ENCODE assay signal across 38 cellular contexts in the genomic region with DNA sequence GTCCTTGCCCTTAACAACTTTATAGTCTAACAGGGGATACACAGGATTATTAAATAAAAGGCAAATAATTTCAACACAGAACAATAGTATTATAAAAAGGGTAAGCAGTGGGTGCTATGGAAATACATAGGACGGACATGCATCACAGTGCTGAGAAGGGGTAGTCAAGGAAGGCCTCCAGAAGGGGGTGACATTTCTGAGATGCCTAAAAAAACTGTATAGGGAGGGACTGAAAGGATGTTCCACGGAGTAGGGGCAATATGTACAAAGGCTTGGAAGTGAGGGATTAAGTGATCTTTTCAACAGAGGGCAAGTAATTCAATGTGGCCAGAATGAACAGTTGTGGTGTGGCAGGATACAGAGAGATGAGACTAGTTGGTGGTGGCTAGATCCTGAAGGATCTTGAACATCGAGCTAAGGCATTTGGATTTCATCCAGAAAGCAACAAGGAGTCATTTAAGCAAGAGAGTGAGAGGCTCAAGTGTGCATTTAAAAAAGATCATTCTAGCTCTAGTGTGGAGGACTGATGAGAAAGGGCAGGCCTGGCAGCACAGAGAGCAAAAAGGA.
"Had no signal": no experiment of that assay in that cellular context is flagged by ENCODE, and none has a peak within 500 bp of the region (broad histone marks: within the 10 kb centered on the region; RNA-seq: fewer than 3 reads in every experiment).

No MANE protein-coding gene starts in this region.

- H3K36me3 ChIP-seq: adrenal gland, breast epithelium, cardiac muscle cell, colonic mucosa, esophagus squamous epithelium, gastroesophageal sphincter, WERI-Rb-1 had no signal

- ATAC-seq: activated CD4-positive, alpha-beta T cell treated with anti-CD3 and anti-CD28 coated beads for 36 hours; activated CD8-positive, alpha-beta memory T cell treated with anti-CD3 and anti-CD28 coated beads, Interleukin-2, amount 10 ng/mL, durations not matched to agents 7 days and 5 days; activated CD8-positive, alpha-beta T cell treated with anti-CD3 and anti-CD28 coated beads, Interleukin-2, amount 10 ng/mL, durations not matched to agents 7 days and 5 days; activated naive CD8-positive, alpha-beta T cell treated with anti-CD3 and anti-CD28 coated beads, Interleukin-2, amount 50 U/mL, for 24 hours; gastroesophageal sphincter; T-helper 17 cell had no signal

- H3K36me3 Mint-ChIP-seq: activated CD4-positive, alpha-beta memory T cell treated with anti-CD3 and anti-CD28 coated beads for 36 hours; activated CD8-positive, alpha-beta memory T cell treated with anti-CD3 and anti-CD28 coated beads, Interleukin-2, amount 10 ng/mL, durations not matched to agents 7 days and 5 days; activated naive CD4-positive, alpha-beta T cell treated with anti-CD3 and anti-CD28 coated beads, Interleukin-2, amount 50 U/mL, for 24 hours; activated naive CD8-positive, alpha-beta T cell treated with anti-CD3 and anti-CD28 coated beads for 36 hours; brain had no signal

- H3K27me3 ChIP-seq: adrenal gland, breast epithelium, colonic mucosa, esophagus squamous epithelium, gastroesophageal sphincter had no signal

- H3K4me1 ChIP-seq: breast epithelium, colonic mucosa, esophagus squamous epithelium, gastroesophageal sphincter had no signal

- H3K9me3 ChIP-seq: adrenal gland, breast epithelium, colonic mucosa, esophagus squamous epithelium, gastroesophageal sphincter had no signal

- H3K4me3 Mint-ChIP-seq: activated CD4-positive, alpha-beta memory T cell treated with anti-CD3 and anti-CD28 coated beads for 36 hours; activated CD4-positive, alpha-beta T cell treated with anti-CD3 and anti-CD28 coated beads for 36 hours; activated CD4-positive, alpha-beta T cell treated with anti-CD3 and anti-CD28 coated beads, Interleukin-2, amount 10 ng/mL, durations not matched to agents 24 days and 14 days; activated CD8-positive, alpha-beta memory T cell treated with anti-CD3 and anti-CD28 coated beads, Interleukin-2, amount 10 ng/mL, durations not matched to agents 7 days and 5 days; activated CD8-positive, alpha-beta T cell treated with anti-CD3 and anti-CD28 coated beads, Interleukin-2, amount 10 ng/mL, durations not matched to agents 7 days and 5 days; activated naive CD4-positive, alpha-beta T cell treated with anti-CD3 and anti-CD28 coated beads for 36 hours; activated naive CD4-positive, alpha-beta T cell treated with anti-CD3 and anti-CD28 coated beads, Interleukin-2, amount 50 U/mL, for 24 hours; activated naive CD8-positive, alpha-beta T cell treated with anti-CD3 and anti-CD28 coated beads for 36 hours; activated naive CD8-positive, alpha-beta T cell treated with anti-CD3 and anti-CD28 coated beads, Interleukin-2, amount 50 U/mL, for 24 hours; activated T-helper 1 cell treated with anti-CD3 and anti-CD28 coated beads, Interleukin-12 subunit alpha, Interleukin-12 subunit beta, Interleukin-2, Interleukin-4 antibody, amounts not matched to agents 30 ng/mL and 10 ng/mL and 1 ng/mL, durations not matched to agents 14 hours and 24 hours and 36 hours; brain; T-helper 17 cell; T-helper 2 cell treated with Interferon-gamma antibody and Interleukin-4, amounts not matched to agents 5 μg/mL and 100 μg/mL, for 36 hours had no signal

- DNase-seq: activated CD4-positive, alpha-beta memory T cell treated with anti-CD3 and anti-CD28 coated beads for 36 hours; activated CD4-positive, alpha-beta T cell treated with anti-CD3 and anti-CD28 coated beads for 36 hours; activated CD4-positive, alpha-beta T cell treated with anti-CD3 and anti-CD28 coated beads, Interleukin-2, amount 10 ng/mL, durations not matched to agents 24 days and 14 days; activated CD4-positive, CD25-positive, alpha-beta regulatory T cell; activated CD4-positive, CD25-positive, alpha-beta regulatory T cell treated with anti-CD3 and anti-CD28 coated beads, Interleukin-2, amount 50 U/mL, for 72 hours; activated CD8-positive, alpha-beta memory T cell treated with anti-CD3 and anti-CD28 coated beads, Interleukin-2, amount 10 ng/mL, durations not matched to agents 7 days and 5 days; activated CD8-positive, alpha-beta memory T cell treated with anti-CD3 and anti-CD28 coated beads, Interleukin-2, amount 50 U/mL, for 4 hours; activated CD8-positive, alpha-beta T cell treated with anti-CD3 and anti-CD28 coated beads, Interleukin-2, amount 10 ng/mL, durations not matched to agents 7 days and 5 days; activated effector memory CD4-positive, alpha-beta T cell treated with anti-CD3 and anti-CD28 coated beads, Interleukin-2, amount 50 U/mL, for 16 hours; activated naive CD4-positive, alpha-beta T cell treated with anti-CD3 and anti-CD28 coated beads for 36 hours; activated naive CD8-positive, alpha-beta T cell treated with anti-CD3 and anti-CD28 coated beads for 36 hours; activated naive CD8-positive, alpha-beta T cell treated with anti-CD3 and anti-CD28 coated beads, Interleukin-2, amount 50 U/mL, for 24 hours; activated T-cell treated with anti-CD3 and anti-CD28 coated beads, Interleukin-2, amount 50 U/mL, for 1 hour; activated T-cell treated with anti-CD3 and anti-CD28 coated beads, Interleukin-2, amount 50 U/mL, for 48 hours; adrenal gland; amygdala; aorta; central memory CD4-positive, alpha-beta T cell; cerebellar nuclear complex; colonic mucosa; effector CD8-positive, alpha-beta T cell; esophagus squamous epithelium; foreskin melanocyte; T-helper 1 cell; T-helper 17 cell; T1000; WERI-Rb-1 had no signal

- H3K27ac ChIP-seq: adrenal gland, breast epithelium, cardiac muscle cell, colonic mucosa, epithelial cell of prostate, esophagus squamous epithelium, gastroesophageal sphincter, WERI-Rb-1 had no signal

- H3K27ac Mint-ChIP-seq: activated CD4-positive, alpha-beta memory T cell treated with anti-CD3 and anti-CD28 coated beads for 36 hours; activated CD4-positive, alpha-beta T cell treated with anti-CD3 and anti-CD28 coated beads for 36 hours; activated CD4-positive, alpha-beta T cell treated with anti-CD3 and anti-CD28 coated beads, Interleukin-2, amount 10 ng/mL, durations not matched to agents 24 days and 14 days; activated CD8-positive, alpha-beta memory T cell treated with anti-CD3 and anti-CD28 coated beads, Interleukin-2, amount 10 ng/mL, durations not matched to agents 7 days and 5 days; activated CD8-positive, alpha-beta T cell treated with anti-CD3 and anti-CD28 coated beads, Interleukin-2, amount 10 ng/mL, durations not matched to agents 7 days and 5 days; activated naive CD4-positive, alpha-beta T cell treated with anti-CD3 and anti-CD28 coated beads for 36 hours; activated naive CD4-positive, alpha-beta T cell treated with anti-CD3 and anti-CD28 coated beads, Interleukin-2, amount 50 U/mL, for 24 hours; activated naive CD8-positive, alpha-beta T cell treated with anti-CD3 and anti-CD28 coated beads for 36 hours; activated naive CD8-positive, alpha-beta T cell treated with anti-CD3 and anti-CD28 coated beads, Interleukin-2, amount 50 U/mL, for 24 hours; activated T-helper 1 cell treated with anti-CD3 and anti-CD28 coated beads, Interleukin-12 subunit alpha, Interleukin-12 subunit beta, Interleukin-2, Interleukin-4 antibody, amounts not matched to agents 30 ng/mL and 10 ng/mL and 1 ng/mL, durations not matched to agents 14 hours and 24 hours and 36 hours; activated T-helper 2 cell treated with anti-CD3 and anti-CD28 coated beads, Interferon-gamma antibody, Interleukin-2, Interleukin-4, amounts not matched to agents 10 μg/mL and 5 μg/mL and 100 μg/mL, durations not matched to agents 14 hours and 24 hours and 36 hours; brain; T-helper 17 cell; T-helper 2 cell treated with Interferon-gamma antibody and Interleukin-4, amounts not matched to agents 5 μg/mL and 100 μg/mL, for 36 hours had no signal

- FAIRE-seq: endometrium, endothelial cell of umbilical vein had no signal

- H3K4me3 ChIP-seq: adrenal gland, breast epithelium, cardiac muscle cell, colonic mucosa, esophagus squamous epithelium, gastroesophageal sphincter had no signal

- H3K9me3 Mint-ChIP-seq: activated CD4-positive, alpha-beta memory T cell treated with anti-CD3 and anti-CD28 coated beads for 36 hours; activated CD4-positive, alpha-beta T cell treated with anti-CD3 and anti-CD28 coated beads, Interleukin-2, amount 10 ng/mL, durations not matched to agents 24 days and 14 days; activated naive CD4-positive, alpha-beta T cell treated with anti-CD3 and anti-CD28 coated beads for 36 hours; activated naive CD4-positive, alpha-beta T cell treated with anti-CD3 and anti-CD28 coated beads, Interleukin-2, amount 50 U/mL, for 24 hours; activated naive CD8-positive, alpha-beta T cell treated with anti-CD3 and anti-CD28 coated beads for 36 hours; activated naive CD8-positive, alpha-beta T cell treated with anti-CD3 and anti-CD28 coated beads, Interleukin-2, amount 50 U/mL, for 24 hours; activated T-helper 1 cell treated with anti-CD3 and anti-CD28 coated beads, Interleukin-12 subunit alpha, Interleukin-12 subunit beta, Interleukin-2, Interleukin-4 antibody, amounts not matched to agents 30 ng/mL and 10 ng/mL and 1 ng/mL, durations not matched to agents 14 hours and 24 hours and 36 hours; activated T-helper 2 cell treated with anti-CD3 and anti-CD28 coated beads, Interferon-gamma antibody, Interleukin-2, Interleukin-4, amounts not matched to agents 10 μg/mL and 5 μg/mL and 100 μg/mL, durations not matched to agents 14 hours and 24 hours and 36 hours; brain; T-helper 2 cell treated with Interferon-gamma antibody and Interleukin-4, amounts not matched to agents 5 μg/mL and 100 μg/mL, for 36 hours had no signal

- H3K4me1 Mint-ChIP-seq: activated CD4-positive, alpha-beta T cell treated with anti-CD3 and anti-CD28 coated beads for 36 hours; activated CD4-positive, alpha-beta T cell treated with anti-CD3 and anti-CD28 coated beads, Interleukin-2, amount 10 ng/mL, durations not matched to agents 24 days and 14 days; activated CD8-positive, alpha-beta memory T cell treated with anti-CD3 and anti-CD28 coated beads, Interleukin-2, amount 10 ng/mL, durations not matched to agents 7 days and 5 days; activated naive CD4-positive, alpha-beta T cell treated with anti-CD3 and anti-CD28 coated beads, Interleukin-2, amount 50 U/mL, for 24 hours; activated naive CD8-positive, alpha-beta T cell treated with anti-CD3 and anti-CD28 coated beads for 36 hours; activated naive CD8-positive, alpha-beta T cell treated with anti-CD3 and anti-CD28 coated beads, Interleukin-2, amount 50 U/mL, for 24 hours had no signal
